Comparison of ENCODE assay signal across 11 cellular contexts in the genomic region with DNA sequence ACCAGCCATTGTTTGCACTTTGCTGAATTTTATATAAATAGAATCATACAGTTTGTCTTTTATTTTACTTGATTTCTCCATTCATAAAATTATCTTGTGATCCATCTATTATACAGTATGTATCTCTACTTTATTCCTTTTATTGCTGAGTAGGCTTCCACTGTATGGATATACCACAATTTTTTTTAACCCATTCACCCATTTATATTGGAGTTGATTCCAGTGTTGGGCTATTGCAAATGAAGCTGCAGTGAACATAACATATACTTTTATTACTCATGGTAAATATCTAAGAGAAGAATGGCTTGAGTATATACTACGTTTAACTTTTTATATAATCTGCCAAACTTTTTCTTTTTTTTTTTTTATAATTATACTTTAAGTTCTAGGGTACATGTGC.
"Had no signal": no experiment of that assay in that cellular context is flagged by ENCODE, and none has a peak within 500 bp of the region (broad histone marks: within the 10 kb centered on the region; RNA-seq: fewer than 3 reads in every experiment).

No MANE protein-coding gene starts in this region.

- DNase-seq: GM23248, GOT3, H7, H9, HCEC 1CT, HFFc6 had no signal

- H3K4me3 Mint-ChIP-seq: GM23338, H9, HFFc6 had no signal

- H3K9me3 ChIP-seq: HAP-1 had no signal

- H3K9ac ChIP-seq: GM23248 had no signal

- H2AFZ ChIP-seq: GM23248, GM23338 had no signal

- H3K4me2 ChIP-seq: GM23338 had no signal

- H3K4me1 ChIP-seq: HAP-1 had no signal

- FAIRE-seq: H1, H54 had no signal

- H3K36me3 ChIP-seq: HAP-1 had no signal

- H3K4me3 ChIP-seq: GM23248, GM23338, HAP-1 had no signal

- ATAC-seq: GM23338, HCT116 had no signal

- H3K27ac Mint-ChIP-seq: GM23338, H9, HFFc6 had no signal

- H3K27ac ChIP-seq: GM23248 had no signal

- H3K4me1 Mint-ChIP-seq: GM23338, H9 had no signal
